ENCODE assay signal across 13 cellular contexts in the genomic region with DNA sequence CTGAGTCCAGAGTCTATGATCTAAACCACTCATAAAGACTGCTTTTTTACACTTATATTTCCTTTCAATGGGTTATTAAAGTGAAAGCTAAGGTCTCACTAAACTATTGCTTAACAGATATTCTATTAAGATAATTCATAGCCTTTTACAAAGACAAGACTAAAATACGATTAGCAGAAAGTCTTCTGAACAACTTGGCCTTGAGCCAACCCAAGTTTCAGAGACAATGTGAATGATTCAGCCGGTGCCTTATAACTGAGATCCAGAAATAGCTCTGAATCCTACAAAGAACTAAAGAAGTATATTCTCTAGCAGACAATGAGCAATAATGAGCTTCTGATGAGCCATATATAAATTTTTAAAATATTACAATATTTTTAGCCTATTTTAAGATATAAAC. TPM values are rescaled to one million over a fixed set of nuclear protein-coding genes. Genes with fewer than 3 reads are reported as not detected.
A peak's percentile ranks its signal among the peaks of the same experiment; 100 is the strongest.
DNase-seq lines count a peak whose midpoint lies in the region; ATAC-seq, FAIRE-seq and TF ChIP-seq lines count a peak whose summit lies in the region.
"Had no signal": no experiment of that assay in that cellular context is flagged by ENCODE, and none has a peak within 500 bp of the region (broad histone marks: within the 10 kb centered on the region; RNA-seq: fewer than 3 reads in every experiment).

No MANE protein-coding gene starts in this region.

- peaks cover 2% of the 10 kb centered on the region for H3K9me3 Mint-ChIP-seq in progenitor cell of endocrine pancreas (ENCODE audit: low read depth)

- no peaks in the 10 kb centered on the region for H3K27me3 ChIP-seq in neutrophil
- H3K27me3 ChIP-seq: thyroid gland had no signal

- peak overlapping the region; percentile 89 for H3K27ac ChIP-seq in neutrophil
- H3K27ac ChIP-seq in kidney (ENCODE audit: low read depth in 2 of 2, low read length in 2 of 2): no peak overlapping the region
- H3K27ac ChIP-seq: thyroid gland had no signal

- H3K27ac Mint-ChIP-seq in progenitor cell of endocrine pancreas: no peak overlapping the region

- H3K27me3 Mint-ChIP-seq in progenitor cell of endocrine pancreas: no peaks in the 10 kb centered on the region

- H3K9ac ChIP-seq in kidney (ENCODE audit: low read length in 2 of 2): no peak overlapping the region

- DNase-seq in Daoy (ENCODE audit: low read depth): peak; percentile 44
- peak; percentile 39 for DNase-seq in NOMO-1 treated with DMSO at 0.1 percent for 48 hours (lab: John Stamatoyannopoulos, UW; ENCODE audit: unreplicated experiment)
- peak; percentile 91 for DNase-seq in choroid plexus epithelial cell (ENCODE audit: low read depth)
- DNase-seq in kidney: no peak
- no peak for DNase-seq in G401 (ENCODE audit: low spot score)
- DNase-seq in progenitor cell of endocrine pancreas (ENCODE audit: low spot score, unreplicated experiment): no peak
- DNase-seq: DMS153; NCI-H1048; stimulated activated CD4-positive, alpha-beta T cell treated with anti-CD3 and anti-CD28 coated beads, Interleukin-2, amount 100 ng/mL, for 24 hours; thyroid gland had no signal

- H3K4me3 ChIP-seq in choroid plexus epithelial cell (ENCODE audit: low read depth, low read length) (no peak overlapping the region), neutrophil (ENCODE audit: low read depth in 1 of 2, low read length in 1 of 2) (peak overlapping the region; percentile 9 to 45), kidney (ENCODE audit: low read length in 2 of 2) (no peak overlapping the region)
- H3K4me3 ChIP-seq: thyroid gland had no signal

- no peaks in the 10 kb centered on the region for H3K36me3 ChIP-seq in neutrophil
- H3K36me3 ChIP-seq in kidney (ENCODE audit: control insufficient read depth in 1 of 2, insufficient read depth in 2 of 2, low read length in 2 of 2): no peaks in the 10 kb centered on the region
- H3K36me3 ChIP-seq: thyroid gland had no signal

- no peak for TF ChIP-seq CTCF in choroid plexus epithelial cell (conservative IDR thresholded peaks at IDR 0.05; ENCODE audit: low read depth, low read length)
- no peak for TF ChIP-seq CTCF in neutrophil (IDR thresholded peaks at IDR 0.05)
- TF ChIP-seq CTCF in kidney (IDR thresholded peaks at IDR 0.05; ENCODE audit: borderline replicate concordance, extremely low read depth, insufficient read depth): no peak
- TF ChIP-seq CTCF in progenitor cell of endocrine pancreas (IDR thresholded peaks at IDR 0.05; ENCODE audit: unreplicated experiment): no peak

- no peaks in the 10 kb centered on the region for H3K36me3 Mint-ChIP-seq in progenitor cell of endocrine pancreas (ENCODE audit: insufficient read depth)

- no peak for ATAC-seq in HG02970 (IDR thresholded peaks at IDR 0.05; ENCODE audit: low FRiP score, unreplicated experiment)

- intact Hi-C loops in kidney (cut with DNase I): no loop called here

- no peaks in the 10 kb centered on the region for H3K4me1 Mint-ChIP-seq in progenitor cell of endocrine pancreas (ENCODE audit: low read depth)

- no peaks in the 10 kb centered on the region for H3K9me3 ChIP-seq in neutrophil
- no peaks in the 10 kb centered on the region for H3K9me3 ChIP-seq in kidney (ENCODE audit: control insufficient read depth in 1 of 2, low read length in 2 of 2)
- H3K9me3 ChIP-seq: thyroid gland had no signal

- in situ Hi-C loops in G401 (cut with HindIII; ENCODE audit: low sequenced_read_pairs): no loop called here

- FAIRE-seq in kidney (lab: Jason Lieb, UNC): no peak

- peaks cover 37 to 47% of the 10 kb centered on the region in 2 experiments for H3K4me1 ChIP-seq in neutrophil (ENCODE audit: control insufficient read depth in 1 of 2, insufficient read depth in 1 of 2, low read depth in 1 of 2, low read length in 1 of 2)
- H3K4me1 ChIP-seq in kidney (ENCODE audit: control insufficient read depth in 1 of 2, insufficient read depth in 1 of 2, low read depth in 1 of 2, low read length in 2 of 2): no peaks in the 10 kb centered on the region
- H3K4me1 ChIP-seq: thyroid gland had no signal

- no peak overlapping the region for H3K4me3 Mint-ChIP-seq in progenitor cell of endocrine pancreas (ENCODE audit: low read depth)

RNA-seq across cellular contexts. Expression of a gene that starts 41.5 kb away (rescaled TPM):
- 0.80 and 1.0 TPM in 2 replicates for total RNA-seq in Daoy (2014; rRNA removed; shearing (Covaris generic))
- not detected for total RNA-seq in kidney
- polyA plus RNA-seq in kidney (ENCODE audit: insufficient read depth, low read depth, low replicate concordance): not detected
- total RNA-seq in G401 (2014; rRNA removed; shearing (Covaris generic)): not detected in 2 replicates
- total RNA-seq in progenitor cell of endocrine pancreas: not detected in 2 replicates
- total RNA-seq: T-helper 2 cell treated with Interferon-gamma antibody and Interleukin-4, amounts not matched to agents 100 ng/mL and 5 ng/mL, for 36 hours; thyroid gland had no signal

Comparison
In these comparisons a context has a peak if more than half of its experiments do, and no peak if none do; other contexts are left out.
1. DNase-seq: peak in Daoy (single experiment), NOMO-1 treated with DMSO at 0.1 percent for 48 hours (single experiment) and choroid plexus epithelial cell (single experiment); none in kidney (single experiment), G401 (single experiment) and progenitor cell of endocrine pancreas (single experiment).
2. H3K4me3 ChIP-seq: peak in neutrophil (2 of 2); none in choroid plexus epithelial cell (single experiment) and kidney (0 of 2).